Comparison of ENCODE assay signal across 8 cellular contexts in genomic region chr2:84939426-84940087, GRCh38. TPM values are rescaled to one million over a fixed set of nuclear protein-coding genes. Genes with fewer than 3 reads are reported as not detected.
DNase-seq lines count a peak whose midpoint lies in the region; ATAC-seq and TF ChIP-seq lines count a peak whose summit lies in the region.

No MANE protein-coding gene starts in this region.

- ATAC-seq in CD4-positive, alpha-beta T cell (ENCODE audit: poor library complexity), result peak; percentile 85
- peak; percentile 74 for ATAC-seq in GM21423 (IDR thresholded peaks at IDR 0.05; ENCODE audit: unreplicated experiment)

- intact Hi-C loops in CD4-positive, alpha-beta T cell (cut with DNase I, micrococcal nuclease), result no loop called here

- peaks cover 35% of the 10 kb centered on the region for H3K4me1 Mint-ChIP-seq in CD4-positive, alpha-beta T cell (ENCODE audit: low read depth)
- peaks cover 35 to 38% (median 36%) of the 10 kb centered on the region in 3 donors for H3K4me1 Mint-ChIP-seq in IgD-negative memory B cell

- no peaks in the 10 kb centered on the region for H3K36me3 Mint-ChIP-seq in CD4-positive, alpha-beta T cell (ENCODE audit: low read depth)
- no peaks in the 10 kb centered on the region for H3K36me3 Mint-ChIP-seq in IgD-negative memory B cell

- TF ChIP-seq CTCF in CD4-positive, alpha-beta T cell (IDR thresholded peaks at IDR 0.05), result no peak

- no peaks in the 10 kb centered on the region for H3K27me3 ChIP-seq in CD4-positive, alpha-beta T cell (ENCODE audit: control insufficient read depth, insufficient read depth, low read length)

- peak overlapping the region; percentile 64 for H3K27ac ChIP-seq in CD4-positive, alpha-beta T cell (ENCODE audit: low read depth, low read length)

- no peaks in the 10 kb centered on the region for H3K9me3 Mint-ChIP-seq in CD4-positive, alpha-beta T cell
- no peaks in the 10 kb centered on the region for H3K9me3 Mint-ChIP-seq in IgD-negative memory B cell

- H3K4me3 Mint-ChIP-seq in CD4-positive, alpha-beta T cell, result peak overlapping the region; percentile 66
- H3K4me3 Mint-ChIP-seq in IgD-negative memory B cell, result peak overlapping the region; percentile 76 to 97 (median 84)

- H3K9me3 ChIP-seq in CD4-positive, alpha-beta T cell (ENCODE audit: control insufficient read depth, low read length), result no peaks in the 10 kb centered on the region

- DNase-seq in CD4-positive, alpha-beta T cell, result peak; percentile 29 to 64 (median 50)
- DNase-seq in activated CD8-positive, alpha-beta memory T cell treated with anti-CD3 and anti-CD28 coated beads for 48 hours (ENCODE audit: low read depth in 2 of 3, low spot score in 2 of 3), result peak in 2 of 3 experiments; percentile 48 to 56
- DNase-seq in myocyte (ENCODE audit: low read depth) (peak; percentile 61), NCI-H1694 (lab: John Stamatoyannopoulos, UW) (no peak), UCSD-AML1 (lab: John Stamatoyannopoulos, UW; ENCODE audit: unreplicated experiment) (no peak), mucosa of gallbladder (ENCODE audit: low spot score) (no peak)

- POLR2A ChIA-PET in CD4-positive, alpha-beta T cell (lab: Charles Lee), result interaction anchor here (0.8 to 4.7 kb wide), 19 partner anchors 9 to 388 kb away, joined by 3 to 70 read pairs (median 6); partner anchors contain the start of genes KCMF1, TGOLN2, TMSB10 and TRABD2A

- peak overlapping the region; percentile 89 for H3K27ac Mint-ChIP-seq in CD4-positive, alpha-beta T cell
- H3K27ac Mint-ChIP-seq in IgD-negative memory B cell, result peak overlapping the region; percentile 93 to 97 (median 96)

- H3K27me3 Mint-ChIP-seq in CD4-positive, alpha-beta T cell, result no peaks in the 10 kb centered on the region
- peaks cover 2% of the 10 kb centered on the region for H3K27me3 Mint-ChIP-seq in IgD-negative memory B cell

- CTCF ChIA-PET in CD4-positive, alpha-beta T cell (lab: Charles Lee), result interaction anchor here (0.6 to 12.1 kb wide), 3 partner anchors 11 to 76 kb away, joined by 3 to 117 read pairs (median 4); no protein-coding TSS in a partner anchor

RNA-seq across cellular contexts. Expression of gene KCMF1, which starts 31.4 kb away (rescaled TPM):
- 10 to 100 TPM; 72.4 to 78.0 TPM for total RNA-seq in CD4-positive, alpha-beta T cell
- polyA plus RNA-seq in IgD-negative memory B cell, result 17.6 TPM
- total RNA-seq in myocyte (74.4 and 79.6 TPM in 2 replicates), mucosa of gallbladder (60.1 TPM)
- 73.0 TPM for polyA plus RNA-seq in myocyte (2012)

RNA-seq across cellular contexts. Expression of gene TMSB10, which starts 34.1 kb away (rescaled TPM):
- total RNA-seq in CD4-positive, alpha-beta T cell, result 1,000 to 10,000 TPM; 1,969 to 2,001 TPM
- 6,394 TPM for polyA plus RNA-seq in IgD-negative memory B cell
- total RNA-seq in myocyte (1,553 and 1,708 TPM in 2 replicates), mucosa of gallbladder (999 TPM)
- polyA plus RNA-seq in myocyte (2012), result 4,071 TPM

RNA-seq across cellular contexts. Expression of gene TRABD2A, which starts 58.7 kb away (rescaled TPM):
- total RNA-seq in CD4-positive, alpha-beta T cell, result 100 to 1,000 TPM; 166 to 170 TPM
- polyA plus RNA-seq in IgD-negative memory B cell, result 5.7 TPM
- total RNA-seq in myocyte, result 0.73 and 1.4 TPM in 2 replicates
- polyA plus RNA-seq in myocyte (2012), result 2.0 TPM
- 0.52 TPM for total RNA-seq in mucosa of gallbladder

Comparison
In these comparisons a context has a peak if more than half of its experiments do, and no peak if none do; other contexts are left out.
1. DNase-seq: peak in CD4-positive, alpha-beta T cell (10 of 10), activated CD8-positive, alpha-beta memory T cell treated with anti-CD3 and anti-CD28 coated beads for 48 hours (2 of 3) and myocyte (single experiment); none in NCI-H1694 (single experiment), UCSD-AML1 (single experiment) and mucosa of gallbladder (single experiment).
2. RNA of gene TRABD2A, which starts 58.7 kb away (total RNA-seq): 166 to 170 TPM in CD4-positive, alpha-beta T cell; 0.73 to 1.4 TPM in myocyte and 0.52 TPM in mucosa of gallbladder (single experiment); every median in the first group is over 10 times any median in the second.